Comparison of ENCODE assay signal across 8 cellular contexts in genomic region chr16:67349172-67349571, GRCh38. TPM values are rescaled to one million over a fixed set of nuclear protein-coding genes. Genes with fewer than 3 reads are reported as not detected.
DNase-seq lines count a peak whose midpoint lies in the region; ATAC-seq and TF ChIP-seq lines count a peak whose summit lies in the region.

No MANE protein-coding gene starts in this region.

- H3K4me3 Mint-ChIP-seq in activated CD4-positive, alpha-beta T cell treated with anti-CD3 and anti-CD28 coated beads for 36 hours, result no peak overlapping the region
- no peak overlapping the region for H3K4me3 Mint-ChIP-seq in stimulated activated memory B cell treated with anti-CD40 and anti-IgM and Interleukin-4, amounts not matched to agents 10 μg/mL and 1 μg/mL and 100 μg/mL, for 72 hours

- TF ChIP-seq CTCF in epithelial cell of esophagus (IDR thresholded peaks at IDR 0.05; ENCODE audit: insufficient read depth, low read depth, low read length, missing control alignments), result peak; percentile 43

- no peak overlapping the region for H3K27ac Mint-ChIP-seq in activated CD4-positive, alpha-beta T cell treated with anti-CD3 and anti-CD28 coated beads for 36 hours
- no peak overlapping the region for H3K27ac Mint-ChIP-seq in stimulated activated memory B cell treated with anti-CD40 and anti-IgM and Interleukin-4, amounts not matched to agents 10 μg/mL and 1 μg/mL and 100 μg/mL, for 72 hours

- peaks cover 2% of the 10 kb centered on the region for H3K27me3 Mint-ChIP-seq in activated CD4-positive, alpha-beta T cell treated with anti-CD3 and anti-CD28 coated beads for 36 hours
- H3K27me3 Mint-ChIP-seq in stimulated activated memory B cell treated with anti-CD40 and anti-IgM and Interleukin-4, amounts not matched to agents 10 μg/mL and 1 μg/mL and 100 μg/mL, for 72 hours, result no peaks in the 10 kb centered on the region

- CTCF ChIA-PET in activated CD4-positive, alpha-beta T cell treated with anti-CD3 and anti-CD28 coated beads for 36 hours (lab: Charles Lee), result interaction anchor here (0.6 to 0.7 kb wide), 3 partner anchors 20 to 88 kb away, joined by 3 to 4 read pairs (median 3); no protein-coding TSS in a partner anchor

- H3K4me3 ChIP-seq in epithelial cell of esophagus (ENCODE audit: low read length), result no peak overlapping the region

- ATAC-seq in activated CD4-positive, alpha-beta T cell treated with anti-CD3 and anti-CD28 coated beads for 36 hours, result peak; percentile 55
- no peak for ATAC-seq in GM19455 (IDR thresholded peaks at IDR 0.05; ENCODE audit: unreplicated experiment)
- no peak for ATAC-seq in stimulated activated memory B cell treated with anti-CD40 and anti-IgM and Interleukin-4, amounts not matched to agents 10 μg/mL and 1 μg/mL and 100 μg/mL, for 72 hours

- intact Hi-C loops in activated CD4-positive, alpha-beta T cell treated with anti-CD3 and anti-CD28 coated beads for 36 hours (cut with DNase I, micrococcal nuclease), result loop anchor here (1.0 to 5.0 kb wide), 3 partner anchors 16 to 118 kb away; no protein-coding TSS in a partner anchor

- POLR2A ChIA-PET in activated CD4-positive, alpha-beta T cell treated with anti-CD3 and anti-CD28 coated beads for 36 hours (lab: Charles Lee), result interaction anchor here (0.6 kb wide), 1 partner anchor 330 kb away, joined by 3 read pairs; no protein-coding TSS in a partner anchor

- no peak for DNase-seq in activated CD4-positive, alpha-beta T cell treated with anti-CD3 and anti-CD28 coated beads for 36 hours
- DNase-seq in activated CD4-positive, alpha-beta T cell treated with anti-CD3 and anti-CD28 coated beads, Interleukin-2, amount 50 U/mL, for 4 hours, result no peak
- DNase-seq in NCI-H524 treated with DMSO at 0.1 percent for 48 hours (lab: John Stamatoyannopoulos, UW) (peak; percentile 7), epithelial cell of esophagus (ENCODE audit: low read depth) (peak; percentile 50), superior temporal gyrus (ENCODE audit: extremely low spot score) (peak; percentile 34)
- no peak for DNase-seq in activated CD8-positive, alpha-beta memory T cell treated with anti-CD3 and anti-CD28 coated beads for 24 hours

- H3K36me3 Mint-ChIP-seq in activated CD4-positive, alpha-beta T cell treated with anti-CD3 and anti-CD28 coated beads for 36 hours (ENCODE audit: low read depth), result no peaks in the 10 kb centered on the region
- no peaks in the 10 kb centered on the region for H3K36me3 Mint-ChIP-seq in stimulated activated memory B cell treated with anti-CD40 and anti-IgM and Interleukin-4, amounts not matched to agents 10 μg/mL and 1 μg/mL and 100 μg/mL, for 72 hours

- peaks cover 2% of the 10 kb centered on the region for H3K4me1 Mint-ChIP-seq in activated CD4-positive, alpha-beta T cell treated with anti-CD3 and anti-CD28 coated beads for 36 hours
- H3K4me1 Mint-ChIP-seq in stimulated activated memory B cell treated with anti-CD40 and anti-IgM and Interleukin-4, amounts not matched to agents 10 μg/mL and 1 μg/mL and 100 μg/mL, for 72 hours, result no peaks in the 10 kb centered on the region

- H3K9me3 Mint-ChIP-seq in activated CD4-positive, alpha-beta T cell treated with anti-CD3 and anti-CD28 coated beads for 36 hours (ENCODE audit: low read depth), result no peaks in the 10 kb centered on the region
- no peaks in the 10 kb centered on the region for H3K9me3 Mint-ChIP-seq in stimulated activated memory B cell treated with anti-CD40 and anti-IgM and Interleukin-4, amounts not matched to agents 10 μg/mL and 1 μg/mL and 100 μg/mL, for 72 hours

RNA-seq across cellular contexts. Expression of gene LRRC36, which starts 22.6 kb away (rescaled TPM):
- under 1 TPM; 0.51 to 0.66 TPM for total RNA-seq in activated CD4-positive, alpha-beta T cell treated with anti-CD3 and anti-CD28 coated beads for 36 hours

RNA-seq across cellular contexts. Expression of gene KCTD19, which starts 22.6 kb away (rescaled TPM):
- total RNA-seq in activated CD4-positive, alpha-beta T cell treated with anti-CD3 and anti-CD28 coated beads for 36 hours, result 1 to 10 TPM; 1.8 to 2.0 TPM

RNA-seq across cellular contexts. Expression of gene TPPP3, which starts 44.1 kb away (rescaled TPM):
- total RNA-seq in activated CD4-positive, alpha-beta T cell treated with anti-CD3 and anti-CD28 coated beads for 36 hours, result not detected

Comparison
In these comparisons a context has a peak if more than half of its experiments do, and no peak if none do; other contexts are left out.
1. DNase-seq: peak in NCI-H524 treated with DMSO at 0.1 percent for 48 hours (single experiment), epithelial cell of esophagus (single experiment) and superior temporal gyrus (single experiment); none in activated CD4-positive, alpha-beta T cell treated with anti-CD3 and anti-CD28 coated beads for 36 hours (single experiment), activated CD4-positive, alpha-beta T cell treated with anti-CD3 and anti-CD28 coated beads, Interleukin-2, amount 50 U/mL, for 4 hours (0 of 2) and activated CD8-positive, alpha-beta memory T cell treated with anti-CD3 and anti-CD28 coated beads for 24 hours (single experiment).